Comparison of ENCODE assay signal across 16 cellular contexts in the genomic region with DNA sequence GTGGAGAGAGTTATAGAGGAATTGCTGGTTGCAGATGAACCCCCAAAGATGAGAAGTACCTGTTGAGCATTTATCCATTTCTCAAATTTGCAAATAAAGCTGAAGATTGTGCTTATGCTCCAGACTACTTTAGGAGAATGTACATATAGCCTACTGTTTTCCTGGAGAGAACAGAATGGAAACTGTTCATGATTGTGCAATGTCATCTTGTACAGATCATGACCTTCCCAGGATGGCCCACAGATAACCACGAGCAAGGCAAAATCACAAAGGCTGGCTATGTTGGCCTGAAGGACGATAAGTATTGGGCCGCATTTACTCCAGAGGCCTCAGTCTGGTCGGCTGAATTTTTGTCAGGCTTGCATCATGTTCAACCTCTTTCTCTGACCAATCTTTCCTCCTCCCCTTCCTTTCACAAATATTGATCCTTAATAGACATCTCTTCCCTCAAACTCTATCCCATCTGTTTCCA. TPM values are rescaled to one million over a fixed set of nuclear protein-coding genes. Genes with fewer than 3 reads are reported as not detected.
DNase-seq lines count a peak whose midpoint lies in the region; ATAC-seq, FAIRE-seq and TF ChIP-seq lines count a peak whose summit lies in the region.
"Had no signal": no experiment of that assay in that cellular context is flagged by ENCODE, and none has a peak within 500 bp of the region (broad histone marks: within the 10 kb centered on the region; RNA-seq: fewer than 3 reads in every experiment).

No MANE protein-coding gene starts in this region.

- H3K4me3 ChIP-seq in brain microvascular endothelial cell (ENCODE audit: low read depth, low read length) (no peak overlapping the region), keratinocyte (ENCODE audit: control insufficient read depth in 2 of 3, extremely low read depth in 1 of 3, insufficient read depth in 2 of 3, low read depth in 1 of 3, low read length in 3 of 3) (no peak overlapping the region)
- H3K4me3 ChIP-seq: cardiac muscle cell had no signal

- no peak overlapping the region for H3K4me3 Mint-ChIP-seq in Calu3 (ENCODE audit: low read depth, unreplicated experiment)
- H3K4me3 Mint-ChIP-seq: activated CD4-positive, alpha-beta T cell treated with anti-CD3 and anti-CD28 coated beads, Interleukin-2, amount 10 ng/mL, durations not matched to agents 7 days and 5 days; T-helper 2 cell treated with Interferon-gamma antibody and Interleukin-4, amounts not matched to agents 5 μg/mL and 100 μg/mL, for 36 hours had no signal

- H3K4me1 Mint-ChIP-seq in Calu3 (ENCODE audit: low read depth, unreplicated experiment) = peaks cover 55% of the 10 kb centered on the region

- H3K9me3 Mint-ChIP-seq in Calu3 (ENCODE audit: low read depth, unreplicated experiment) = no peaks in the 10 kb centered on the region
- H3K9me3 Mint-ChIP-seq: activated CD4-positive, alpha-beta T cell treated with anti-CD3 and anti-CD28 coated beads, Interleukin-2, amount 10 ng/mL, durations not matched to agents 7 days and 5 days; T-helper 2 cell treated with Interferon-gamma antibody and Interleukin-4, amounts not matched to agents 5 μg/mL and 100 μg/mL, for 36 hours had no signal

- intact Hi-C loops in Calu3 (cut with micrococcal nuclease; ENCODE audit: unreplicated experiment) = loop anchor here (10.0 kb wide), 1 partner anchor 98 kb away; no protein-coding TSS in a partner anchor

- no peaks in the 10 kb centered on the region for H3K36me3 ChIP-seq in brain microvascular endothelial cell (replicated peaks)
- no peaks in the 10 kb centered on the region for H3K36me3 ChIP-seq in keratinocyte (ENCODE audit: control insufficient read depth in 2 of 2, extremely low read depth in 1 of 2, insufficient read depth in 2 of 2, low read length in 2 of 2)
- H3K36me3 ChIP-seq: cardiac muscle cell had no signal

- no peak for DNase-seq in Calu3
- peak; percentile 39 for DNase-seq in HuH-7.5 (ENCODE audit: low spot score)
- DNase-seq in brain microvascular endothelial cell = peak; percentile 57
- DNase-seq in keratinocyte (ENCODE audit: low read depth, low spot score) = no peak
- no peak for DNase-seq in NCI-H345 treated with DMSO at 0.1 percent for 48 hours (lab: John Stamatoyannopoulos, UW; ENCODE audit: unreplicated experiment)
- DNase-seq in stimulated activated CD4-positive, alpha-beta T cell treated with anti-CD3 and anti-CD28 coated beads, Interleukin-2, amount 100 ng/mL, for 24 hours = no peak
- no peak for DNase-seq in RPMI8226
- DNase-seq: activated CD4-positive, alpha-beta T cell treated with anti-CD3 and anti-CD28 coated beads, Interleukin-2, amount 10 ng/mL, durations not matched to agents 7 days and 5 days; NCI-H1417 treated with DMSO at 0.1 percent for 48 hours; NCI-H446 treated with DMSO at 0.1 percent for 48 hours; OCI-M1 had no signal

- in situ Hi-C loops in brain microvascular endothelial cell (cut with HindIII; ENCODE audit: low pct_ligation_motif_present, low sequenced_read_pairs) = no loop called here

- no peaks in the 10 kb centered on the region for H3K9me1 ChIP-seq in keratinocyte (ENCODE audit: control insufficient read depth, extremely low read depth, insufficient read depth, low read length)

- no peaks in the 10 kb centered on the region for H4K20me1 ChIP-seq in keratinocyte (ENCODE audit: control insufficient read depth, extremely low read depth, insufficient read depth, low read length)

- H3K27ac ChIP-seq in brain microvascular endothelial cell (peak overlapping the region; percentile 95), keratinocyte (ENCODE audit: control insufficient read depth, insufficient read depth, low read length) (peak overlapping the region; percentile 98)
- H3K27ac ChIP-seq: cardiac muscle cell, parathyroid adenoma had no signal

- H3K27me3 Mint-ChIP-seq in Calu3 (ENCODE audit: unreplicated experiment) = no peaks in the 10 kb centered on the region
- H3K27me3 Mint-ChIP-seq: activated CD4-positive, alpha-beta T cell treated with anti-CD3 and anti-CD28 coated beads, Interleukin-2, amount 10 ng/mL, durations not matched to agents 7 days and 5 days had no signal

- no peak for FAIRE-seq in keratinocyte (lab: Jason Lieb, UNC)
- FAIRE-seq: endometrium had no signal

- dilution Hi-C loops in keratinocyte (cut with MboI; ENCODE audit: extremely low pct_ligation_motif_present, low sequenced_read_pairs) = no loop called here

- peak overlapping the region; percentile 77 for H3K4me2 ChIP-seq in keratinocyte (ENCODE audit: control insufficient read depth, extremely low read depth, insufficient read depth, low read depth, low read length)

- TF ChIP-seq CTCF in Calu3 (IDR thresholded peaks at IDR 0.05; ENCODE audit: unreplicated experiment) (no peak), brain microvascular endothelial cell (IDR thresholded peaks at IDR 0.05; ENCODE audit: low read depth, low read length, missing control alignments) (no peak), keratinocyte (optimal IDR thresholded peaks at IDR 0.05 in 1 of 3, IDR thresholded peaks at IDR 0.05 in 1 of 3, conservative IDR thresholded peaks at IDR 0.05 in 1 of 3; ENCODE audit: extremely low read depth in 1 of 3, insufficient read depth in 2 of 3, low read length in 3 of 3) (no peak)

- CTCF ChIA-PET in Calu3 (lab: Charles Lee) = no interaction called here

- no peaks in the 10 kb centered on the region for H3K79me2 ChIP-seq in keratinocyte (ENCODE audit: control insufficient read depth, insufficient read depth, low read length)
- H3K79me2 ChIP-seq: parathyroid adenoma had no signal

- no peak overlapping the region for H2AFZ ChIP-seq in keratinocyte (ENCODE audit: control insufficient read depth, low read length)
- H2AFZ ChIP-seq: parathyroid adenoma had no signal

- H3K27me3 ChIP-seq in brain microvascular endothelial cell (replicated peaks) = no peaks in the 10 kb centered on the region
- no peaks in the 10 kb centered on the region for H3K27me3 ChIP-seq in keratinocyte (ENCODE audit: control insufficient read depth, extremely low read depth, insufficient read depth, low read length)
- H3K27me3 ChIP-seq: cardiac muscle cell had no signal

- H3K36me3 Mint-ChIP-seq in Calu3 (ENCODE audit: insufficient read depth, unreplicated experiment) = no peaks in the 10 kb centered on the region

- peak overlapping the region; percentile 42 for H3K27ac Mint-ChIP-seq in Calu3 (ENCODE audit: unreplicated experiment)
- H3K27ac Mint-ChIP-seq: activated CD4-positive, alpha-beta T cell treated with anti-CD3 and anti-CD28 coated beads, Interleukin-2, amount 10 ng/mL, durations not matched to agents 7 days and 5 days; T-helper 2 cell treated with Interferon-gamma antibody and Interleukin-4, amounts not matched to agents 5 μg/mL and 100 μg/mL, for 36 hours had no signal

- peaks cover 33% of the 10 kb centered on the region for H3K4me1 ChIP-seq in keratinocyte (ENCODE audit: control insufficient read depth, extremely low read depth, insufficient read depth, low read length)
- H3K4me1 ChIP-seq: parathyroid adenoma had no signal

- ATAC-seq in GM18907 (IDR thresholded peaks at IDR 0.05; ENCODE audit: unreplicated experiment) = no peak

- no peaks in the 10 kb centered on the region for H3K9me3 ChIP-seq in keratinocyte (ENCODE audit: control insufficient read depth, low read depth, low read length)

- BruUV-seq in Calu3 (replicated peaks; lab: Mats Ljungman, UMichigan) = no TSS peak

- no peak overlapping the region for H3K9ac ChIP-seq in keratinocyte (ENCODE audit: control insufficient read depth, extremely low read depth, insufficient read depth, low read length)
- H3K9ac ChIP-seq: parathyroid adenoma had no signal

RNA-seq across cellular contexts. Expression of gene RICTOR, which starts 28.5 kb away (rescaled TPM):
- total RNA-seq in Calu3 (2022) = 41.1 and 47.1 TPM in 2 replicates
- polyA plus RNA-seq in keratinocyte = 7.7 to 11.5 TPM (median 10.0 TPM) in 3 replicates
- polyA plus RNA-seq in keratinocyte (2011; ENCODE audit: low read depth) = 8.7 TPM
- polyA plus RNA-seq in keratinocyte (2011; cell fraction: cytosol; rRNA removed) = 2.2 and 5.0 TPM in 2 replicates
- 12.3 and 16.4 TPM in 2 replicates for polyA plus RNA-seq in keratinocyte (2011; cell fraction: nucleus; rRNA removed)
- 5.0 and 6.5 TPM in 2 replicates for polyA plus RNA-seq in keratinocyte (2012; ENCODE audit: low replicate concordance)
- polyA minus RNA-seq in keratinocyte = 11.5 to 83.8 TPM (median 49.4 TPM) in 3 replicates
- polyA minus RNA-seq in keratinocyte (2011; cell fraction: cytosol; rRNA and poly(A)+ RNA removed) = 8.2 TPM
- 43.7 and 63.8 TPM in 2 replicates for polyA minus RNA-seq in keratinocyte (2011; cell fraction: nucleus; rRNA and poly(A)+ RNA removed)

Comparison
In these comparisons a context has a peak if more than half of its experiments do, and no peak if none do; other contexts are left out.
1. DNase-seq: peak in HuH-7.5 (single experiment) and brain microvascular endothelial cell (single experiment); none in Calu3 (single experiment), keratinocyte (single experiment), NCI-H345 treated with DMSO at 0.1 percent for 48 hours (single experiment), stimulated activated CD4-positive, alpha-beta T cell treated with anti-CD3 and anti-CD28 coated beads, Interleukin-2, amount 100 ng/mL, for 24 hours (0 of 2) and RPMI8226 (single experiment).